1 cellular context compared by ENCODE assay signal in the genomic region with DNA sequence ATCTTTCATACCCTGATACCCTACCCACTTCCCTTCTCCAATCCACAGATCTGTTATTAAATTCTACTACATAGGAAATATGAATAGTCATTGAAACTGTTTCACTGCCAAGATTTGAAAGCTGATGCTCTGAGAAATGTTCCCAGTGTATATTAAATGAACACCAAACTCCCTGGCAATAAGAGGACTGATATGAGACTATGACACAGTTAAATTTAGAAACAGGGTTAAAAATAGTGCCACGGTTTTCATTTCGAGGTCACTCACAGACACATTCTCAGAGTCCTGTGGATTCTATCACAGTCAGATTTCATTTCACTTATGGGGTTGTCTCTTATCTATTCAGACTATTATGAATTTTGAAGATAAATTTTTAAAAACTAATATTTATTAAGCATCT.
TF ChIP-seq lines count a peak whose summit lies in the region.

No MANE protein-coding gene starts in this region.

TF ChIP-seq in GM12878, 131 proteins besides CTCF, POLR2A, EP300 and RAD21 (continued from another document and continues in another):
- TF ChIP-seq, protein P1, sequence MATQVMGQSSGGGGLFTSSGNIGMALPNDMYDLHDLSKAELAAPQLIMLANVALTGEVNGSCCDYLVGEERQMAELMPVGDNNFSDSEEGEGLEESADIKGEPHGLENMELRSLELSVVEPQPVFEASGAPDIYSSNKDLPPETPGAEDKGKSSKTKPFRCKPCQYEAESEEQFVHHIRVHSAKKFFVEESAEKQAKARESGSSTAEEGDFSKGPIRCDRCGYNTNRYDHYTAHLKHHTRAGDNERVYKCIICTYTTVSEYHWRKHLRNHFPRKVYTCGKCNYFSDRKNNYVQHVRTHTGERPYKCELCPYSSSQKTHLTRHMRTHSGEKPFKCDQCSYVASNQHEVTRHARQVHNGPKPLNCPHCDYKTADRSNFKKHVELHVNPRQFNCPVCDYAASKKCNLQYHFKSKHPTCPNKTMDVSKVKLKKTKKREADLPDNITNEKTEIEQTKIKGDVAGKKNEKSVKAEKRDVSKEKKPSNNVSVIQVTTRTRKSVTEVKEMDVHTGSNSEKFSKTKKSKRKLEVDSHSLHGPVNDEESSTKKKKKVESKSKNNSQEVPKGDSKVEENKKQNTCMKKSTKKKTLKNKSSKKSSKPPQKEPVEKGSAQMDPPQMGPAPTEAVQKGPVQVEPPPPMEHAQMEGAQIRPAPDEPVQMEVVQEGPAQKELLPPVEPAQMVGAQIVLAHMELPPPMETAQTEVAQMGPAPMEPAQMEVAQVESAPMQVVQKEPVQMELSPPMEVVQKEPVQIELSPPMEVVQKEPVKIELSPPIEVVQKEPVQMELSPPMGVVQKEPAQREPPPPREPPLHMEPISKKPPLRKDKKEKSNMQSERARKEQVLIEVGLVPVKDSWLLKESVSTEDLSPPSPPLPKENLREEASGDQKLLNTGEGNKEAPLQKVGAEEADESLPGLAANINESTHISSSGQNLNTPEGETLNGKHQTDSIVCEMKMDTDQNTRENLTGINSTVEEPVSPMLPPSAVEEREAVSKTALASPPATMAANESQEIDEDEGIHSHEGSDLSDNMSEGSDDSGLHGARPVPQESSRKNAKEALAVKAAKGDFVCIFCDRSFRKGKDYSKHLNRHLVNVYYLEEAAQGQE (IDR thresholded peaks at IDR 0.05; ENCODE audit: low read depth, low read length): no peak
- TF ChIP-seq, protein P2, sequence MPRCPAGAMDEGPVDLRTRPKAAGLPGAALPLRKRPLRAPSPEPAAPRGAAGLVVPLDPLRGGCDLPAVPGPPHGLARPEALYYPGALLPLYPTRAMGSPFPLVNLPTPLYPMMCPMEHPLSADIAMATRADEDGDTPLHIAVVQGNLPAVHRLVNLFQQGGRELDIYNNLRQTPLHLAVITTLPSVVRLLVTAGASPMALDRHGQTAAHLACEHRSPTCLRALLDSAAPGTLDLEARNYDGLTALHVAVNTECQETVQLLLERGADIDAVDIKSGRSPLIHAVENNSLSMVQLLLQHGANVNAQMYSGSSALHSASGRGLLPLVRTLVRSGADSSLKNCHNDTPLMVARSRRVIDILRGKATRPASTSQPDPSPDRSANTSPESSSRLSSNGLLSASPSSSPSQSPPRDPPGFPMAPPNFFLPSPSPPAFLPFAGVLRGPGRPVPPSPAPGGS (IDR thresholded peaks at IDR 0.05; ENCODE audit: borderline replicate concordance, insufficient read depth, low read depth, low read length, poor library complexity, severe bottlenecking): peak; percentile 93
- TF ChIP-seq FOS (IDR thresholded peaks at IDR 0.05; ENCODE audit: borderline replicate concordance, extremely low read depth, insufficient read length) (no peak), PML (IDR thresholded peaks at IDR 0.05; ENCODE audit: low read length) (peak; percentile 49; the same call in 1 of the 2 replicates), NBN (IDR thresholded peaks at IDR 0.05) (no peak), RUNX3 (IDR thresholded peaks at IDR 0.05; ENCODE audit: low read length) (peak; percentile 73), PAX5 (IDR thresholded peaks at IDR 0.05; ENCODE audit: borderline replicate concordance, low read depth, low read length) (no peak), FOXM1 (IDR thresholded peaks at IDR 0.05; ENCODE audit: low read depth, low read length) (peak; percentile 87; the same call in 1 of the 2 replicates), MEF2A (IDR thresholded peaks at IDR 0.05; ENCODE audit: insufficient read depth, low read depth, low read length) (peak; percentile 98), MTA3 (IDR thresholded peaks at IDR 0.05; ENCODE audit: borderline replicate concordance, low read length) (0 out of 2 replicates have a peak, but pooled peaks have one; percentile 34), CREM (IDR thresholded peaks at IDR 0.05; ENCODE audit: low read depth) (peak; percentile 53; the same call in 1 of the 2 replicates), POLR2AphosphoS5 (IDR thresholded peaks at IDR 0.05; ENCODE audit: low read length) (no peak), IKZF2 (IDR thresholded peaks at IDR 0.05) (peak in 1 of 2 experiments; percentile 14; a peak in 1 of 4 replicates), ATF7 (IDR thresholded peaks at IDR 0.05; ENCODE audit: low read depth) (0 out of 2 replicates have a peak, but pooled peaks have one; percentile 36), CEBPB (IDR thresholded peaks at IDR 0.05; ENCODE audit: borderline replicate concordance in 1 of 2, low read depth in 2 of 2, low read length in 2 of 2) (peak in 1 of 2 experiments; percentile 23; a peak in 1 of 4 replicates), CBX5 (IDR thresholded peaks at IDR 0.05; ENCODE audit: low read depth) (0 out of 2 replicates have a peak, but pooled peaks have one; percentile 36), SPI1 (IDR thresholded peaks at IDR 0.05; ENCODE audit: borderline replicate concordance, insufficient read depth, low read depth, low read length) (0 out of 2 replicates have a peak, but pooled peaks have one; percentile 13), CHD2 (IDR thresholded peaks at IDR 0.05; ENCODE audit: borderline replicate concordance, low read depth, low read length) (no peak), SRF (IDR thresholded peaks at IDR 0.05; ENCODE audit: low read depth in 2 of 2, low read length in 2 of 2) (no peak), CHD4 (IDR thresholded peaks at IDR 0.05) (no peak), ZBED1 (IDR thresholded peaks at IDR 0.05; ENCODE audit: borderline replicate concordance) (peak; percentile 83; the same call in 1 of the 2 replicates), JUNB (IDR thresholded peaks at IDR 0.05) (peak; percentile 63), MTA2 (IDR thresholded peaks at IDR 0.05; ENCODE audit: low read depth) (0 out of 2 replicates have a peak, but pooled peaks have one; percentile 19), GATAD2B (conservative IDR thresholded peaks at IDR 0.05; ENCODE audit: low read depth) (0 out of 2 replicates have a peak, but pooled peaks have one; percentile 22)
- TF ChIP-seq, protein P3, sequence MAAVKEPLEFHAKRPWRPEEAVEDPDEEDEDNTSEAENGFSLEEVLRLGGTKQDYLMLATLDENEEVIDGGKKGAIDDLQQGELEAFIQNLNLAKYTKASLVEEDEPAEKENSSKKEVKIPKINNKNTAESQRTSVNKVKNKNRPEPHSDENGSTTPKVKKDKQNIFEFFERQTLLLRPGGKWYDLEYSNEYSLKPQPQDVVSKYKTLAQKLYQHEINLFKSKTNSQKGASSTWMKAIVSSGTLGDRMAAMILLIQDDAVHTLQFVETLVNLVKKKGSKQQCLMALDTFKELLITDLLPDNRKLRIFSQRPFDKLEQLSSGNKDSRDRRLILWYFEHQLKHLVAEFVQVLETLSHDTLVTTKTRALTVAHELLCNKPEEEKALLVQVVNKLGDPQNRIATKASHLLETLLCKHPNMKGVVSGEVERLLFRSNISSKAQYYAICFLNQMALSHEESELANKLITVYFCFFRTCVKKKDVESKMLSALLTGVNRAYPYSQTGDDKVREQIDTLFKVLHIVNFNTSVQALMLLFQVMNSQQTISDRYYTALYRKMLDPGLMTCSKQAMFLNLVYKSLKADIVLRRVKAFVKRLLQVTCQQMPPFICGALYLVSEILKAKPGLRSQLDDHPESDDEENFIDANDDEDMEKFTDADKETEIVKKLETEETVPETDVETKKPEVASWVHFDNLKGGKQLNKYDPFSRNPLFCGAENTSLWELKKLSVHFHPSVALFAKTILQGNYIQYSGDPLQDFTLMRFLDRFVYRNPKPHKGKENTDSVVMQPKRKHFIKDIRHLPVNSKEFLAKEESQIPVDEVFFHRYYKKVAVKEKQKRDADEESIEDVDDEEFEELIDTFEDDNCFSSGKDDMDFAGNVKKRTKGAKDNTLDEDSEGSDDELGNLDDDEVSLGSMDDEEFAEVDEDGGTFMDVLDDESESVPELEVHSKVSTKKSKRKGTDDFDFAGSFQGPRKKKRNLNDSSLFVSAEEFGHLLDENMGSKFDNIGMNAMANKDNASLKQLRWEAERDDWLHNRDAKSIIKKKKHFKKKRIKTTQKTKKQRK (IDR thresholded peaks at IDR 0.05; ENCODE audit: low read depth, low read length): no peak
- TF ChIP-seq, protein P4, sequence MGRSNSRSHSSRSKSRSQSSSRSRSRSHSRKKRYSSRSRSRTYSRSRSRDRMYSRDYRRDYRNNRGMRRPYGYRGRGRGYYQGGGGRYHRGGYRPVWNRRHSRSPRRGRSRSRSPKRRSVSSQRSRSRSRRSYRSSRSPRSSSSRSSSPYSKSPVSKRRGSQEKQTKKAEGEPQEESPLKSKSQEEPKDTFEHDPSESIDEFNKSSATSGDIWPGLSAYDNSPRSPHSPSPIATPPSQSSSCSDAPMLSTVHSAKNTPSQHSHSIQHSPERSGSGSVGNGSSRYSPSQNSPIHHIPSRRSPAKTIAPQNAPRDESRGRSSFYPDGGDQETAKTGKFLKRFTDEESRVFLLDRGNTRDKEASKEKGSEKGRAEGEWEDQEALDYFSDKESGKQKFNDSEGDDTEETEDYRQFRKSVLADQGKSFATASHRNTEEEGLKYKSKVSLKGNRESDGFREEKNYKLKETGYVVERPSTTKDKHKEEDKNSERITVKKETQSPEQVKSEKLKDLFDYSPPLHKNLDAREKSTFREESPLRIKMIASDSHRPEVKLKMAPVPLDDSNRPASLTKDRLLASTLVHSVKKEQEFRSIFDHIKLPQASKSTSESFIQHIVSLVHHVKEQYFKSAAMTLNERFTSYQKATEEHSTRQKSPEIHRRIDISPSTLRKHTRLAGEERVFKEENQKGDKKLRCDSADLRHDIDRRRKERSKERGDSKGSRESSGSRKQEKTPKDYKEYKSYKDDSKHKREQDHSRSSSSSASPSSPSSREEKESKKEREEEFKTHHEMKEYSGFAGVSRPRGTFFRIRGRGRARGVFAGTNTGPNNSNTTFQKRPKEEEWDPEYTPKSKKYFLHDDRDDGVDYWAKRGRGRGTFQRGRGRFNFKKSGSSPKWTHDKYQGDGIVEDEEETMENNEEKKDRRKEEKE (IDR thresholded peaks at IDR 0.05): no peak
- TF ChIP-seq, protein P5, sequence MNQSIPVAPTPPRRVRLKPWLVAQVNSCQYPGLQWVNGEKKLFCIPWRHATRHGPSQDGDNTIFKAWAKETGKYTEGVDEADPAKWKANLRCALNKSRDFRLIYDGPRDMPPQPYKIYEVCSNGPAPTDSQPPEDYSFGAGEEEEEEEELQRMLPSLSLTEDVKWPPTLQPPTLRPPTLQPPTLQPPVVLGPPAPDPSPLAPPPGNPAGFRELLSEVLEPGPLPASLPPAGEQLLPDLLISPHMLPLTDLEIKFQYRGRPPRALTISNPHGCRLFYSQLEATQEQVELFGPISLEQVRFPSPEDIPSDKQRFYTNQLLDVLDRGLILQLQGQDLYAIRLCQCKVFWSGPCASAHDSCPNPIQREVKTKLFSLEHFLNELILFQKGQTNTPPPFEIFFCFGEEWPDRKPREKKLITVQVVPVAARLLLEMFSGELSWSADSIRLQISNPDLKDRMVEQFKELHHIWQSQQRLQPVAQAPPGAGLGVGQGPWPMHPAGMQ (IDR thresholded peaks at IDR 0.05; ENCODE audit: borderline replicate concordance): no peak
- TF ChIP-seq, protein P6, sequence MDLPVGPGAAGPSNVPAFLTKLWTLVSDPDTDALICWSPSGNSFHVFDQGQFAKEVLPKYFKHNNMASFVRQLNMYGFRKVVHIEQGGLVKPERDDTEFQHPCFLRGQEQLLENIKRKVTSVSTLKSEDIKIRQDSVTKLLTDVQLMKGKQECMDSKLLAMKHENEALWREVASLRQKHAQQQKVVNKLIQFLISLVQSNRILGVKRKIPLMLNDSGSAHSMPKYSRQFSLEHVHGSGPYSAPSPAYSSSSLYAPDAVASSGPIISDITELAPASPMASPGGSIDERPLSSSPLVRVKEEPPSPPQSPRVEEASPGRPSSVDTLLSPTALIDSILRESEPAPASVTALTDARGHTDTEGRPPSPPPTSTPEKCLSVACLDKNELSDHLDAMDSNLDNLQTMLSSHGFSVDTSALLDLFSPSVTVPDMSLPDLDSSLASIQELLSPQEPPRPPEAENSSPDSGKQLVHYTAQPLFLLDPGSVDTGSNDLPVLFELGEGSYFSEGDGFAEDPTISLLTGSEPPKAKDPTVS (IDR thresholded peaks at IDR 0.05; ENCODE audit: low read depth, low read length): no peak
- TF ChIP-seq, protein P7, sequence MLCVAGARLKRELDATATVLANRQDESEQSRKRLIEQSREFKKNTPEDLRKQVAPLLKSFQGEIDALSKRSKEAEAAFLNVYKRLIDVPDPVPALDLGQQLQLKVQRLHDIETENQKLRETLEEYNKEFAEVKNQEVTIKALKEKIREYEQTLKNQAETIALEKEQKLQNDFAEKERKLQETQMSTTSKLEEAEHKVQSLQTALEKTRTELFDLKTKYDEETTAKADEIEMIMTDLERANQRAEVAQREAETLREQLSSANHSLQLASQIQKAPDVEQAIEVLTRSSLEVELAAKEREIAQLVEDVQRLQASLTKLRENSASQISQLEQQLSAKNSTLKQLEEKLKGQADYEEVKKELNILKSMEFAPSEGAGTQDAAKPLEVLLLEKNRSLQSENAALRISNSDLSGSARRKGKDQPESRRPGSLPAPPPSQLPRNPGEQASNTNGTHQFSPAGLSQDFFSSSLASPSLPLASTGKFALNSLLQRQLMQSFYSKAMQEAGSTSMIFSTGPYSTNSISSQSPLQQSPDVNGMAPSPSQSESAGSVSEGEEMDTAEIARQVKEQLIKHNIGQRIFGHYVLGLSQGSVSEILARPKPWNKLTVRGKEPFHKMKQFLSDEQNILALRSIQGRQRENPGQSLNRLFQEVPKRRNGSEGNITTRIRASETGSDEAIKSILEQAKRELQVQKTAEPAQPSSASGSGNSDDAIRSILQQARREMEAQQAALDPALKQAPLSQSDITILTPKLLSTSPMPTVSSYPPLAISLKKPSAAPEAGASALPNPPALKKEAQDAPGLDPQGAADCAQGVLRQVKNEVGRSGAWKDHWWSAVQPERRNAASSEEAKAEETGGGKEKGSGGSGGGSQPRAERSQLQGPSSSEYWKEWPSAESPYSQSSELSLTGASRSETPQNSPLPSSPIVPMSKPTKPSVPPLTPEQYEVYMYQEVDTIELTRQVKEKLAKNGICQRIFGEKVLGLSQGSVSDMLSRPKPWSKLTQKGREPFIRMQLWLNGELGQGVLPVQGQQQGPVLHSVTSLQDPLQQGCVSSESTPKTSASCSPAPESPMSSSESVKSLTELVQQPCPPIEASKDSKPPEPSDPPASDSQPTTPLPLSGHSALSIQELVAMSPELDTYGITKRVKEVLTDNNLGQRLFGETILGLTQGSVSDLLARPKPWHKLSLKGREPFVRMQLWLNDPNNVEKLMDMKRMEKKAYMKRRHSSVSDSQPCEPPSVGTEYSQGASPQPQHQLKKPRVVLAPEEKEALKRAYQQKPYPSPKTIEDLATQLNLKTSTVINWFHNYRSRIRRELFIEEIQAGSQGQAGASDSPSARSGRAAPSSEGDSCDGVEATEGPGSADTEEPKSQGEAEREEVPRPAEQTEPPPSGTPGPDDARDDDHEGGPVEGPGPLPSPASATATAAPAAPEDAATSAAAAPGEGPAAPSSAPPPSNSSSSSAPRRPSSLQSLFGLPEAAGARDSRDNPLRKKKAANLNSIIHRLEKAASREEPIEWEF (IDR thresholded peaks at IDR 0.05; ENCODE audit: insufficient replicate concordance, low read depth, low read length): peak; percentile 86
